In genomic region chr1:84303154-84303830, GRCh38 we compare ENCODE assay signal across 1 cellular context.
A peak's percentile ranks its signal among the peaks of the same experiment; 100 is the strongest.
TF ChIP-seq lines count a peak whose summit lies in the region.

No MANE protein-coding gene starts in this region.

TF ChIP-seq in SK-N-SH, 30 proteins besides CTCF, POLR2A, EP300 and RAD21 (continued from another document):
- TF ChIP-seq ZBTB33 (IDR thresholded peaks at IDR 0.05; ENCODE audit: borderline replicate concordance, low read depth) (no peak), TAF1 (IDR thresholded peaks at IDR 0.05; ENCODE audit: borderline replicate concordance, low read depth, low read length) (peak; percentile 28; the same call in 1 of the 2 replicates), EZH2phosphoT487 (IDR thresholded peaks at IDR 0.05; ENCODE audit: borderline replicate concordance, low read depth) (no peak), USF2 (IDR thresholded peaks at IDR 0.05; ENCODE audit: borderline replicate concordance, low read depth, low read length) (no peak), TCF12 (IDR thresholded peaks at IDR 0.05) (no peak), NRF1 (IDR thresholded peaks at IDR 0.05; ENCODE audit: low read depth, low read length) (no peak), POLR2AphosphoS5 (IDR thresholded peaks at IDR 0.05; ENCODE audit: low read depth, low read length) (no peak), MXI1 (IDR thresholded peaks at IDR 0.05; ENCODE audit: low read depth, low read length) (no peak)
